ENCODE assay signal across 9 cellular contexts in the genomic region with DNA sequence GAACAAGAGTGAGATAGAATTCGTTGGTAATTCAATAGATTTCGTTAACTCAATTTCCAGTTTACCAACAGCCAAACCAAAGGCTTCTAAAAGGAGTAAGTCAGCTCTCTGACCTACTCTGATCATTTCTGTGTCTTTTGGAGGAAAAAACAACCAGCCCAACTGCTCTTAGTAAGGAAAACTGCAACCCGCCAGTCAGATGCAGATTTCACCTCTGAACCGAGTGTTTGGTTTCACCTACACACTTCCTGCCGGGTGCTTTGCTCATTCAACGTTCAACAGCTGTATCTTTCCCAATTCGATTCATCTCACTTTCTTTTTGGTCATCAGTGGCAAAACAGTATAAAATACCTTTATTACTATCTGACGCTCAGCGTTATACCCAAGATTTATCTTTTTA. TPM values are rescaled to one million over a fixed set of nuclear protein-coding genes. Genes with fewer than 3 reads are reported as not detected.
A peak's percentile ranks its signal among the peaks of the same experiment; 100 is the strongest.
DNase-seq lines count a peak whose midpoint lies in the region; ATAC-seq lines count a peak whose summit lies in the region.
"Had no signal": no experiment of that assay in that cellular context is flagged by ENCODE, and none has a peak within 500 bp of the region (broad histone marks: within the 10 kb centered on the region; RNA-seq: fewer than 3 reads in every experiment).

No MANE protein-coding gene starts in this region.

- peak overlapping the region; percentile 95 for H3K27ac Mint-ChIP-seq in activated naive CD8-positive, alpha-beta T cell treated with anti-CD3 and anti-CD28 coated beads, Interleukin-2, amount 10 ng/mL, durations not matched to agents 7 days and 5 days
- H3K27ac Mint-ChIP-seq in stimulated activated naive CD8-positive, alpha-beta T cell treated with anti-CD3 and anti-CD28 coated beads, Interleukin-15, Interleukin-2, amounts not matched to agents 100 ng/mL and 50 ng/mL, for 24 hours: peak overlapping the region; percentile 99

- intact Hi-C loops in head of caudate nucleus (cut with DNase I): no loop called here

- H3K36me3 Mint-ChIP-seq in activated naive CD8-positive, alpha-beta T cell treated with anti-CD3 and anti-CD28 coated beads, Interleukin-2, amount 10 ng/mL, durations not matched to agents 7 days and 5 days: peaks cover 6% of the 10 kb centered on the region
- H3K36me3 Mint-ChIP-seq in stimulated activated naive CD8-positive, alpha-beta T cell treated with anti-CD3 and anti-CD28 coated beads, Interleukin-15, Interleukin-2, amounts not matched to agents 100 ng/mL and 50 ng/mL, for 24 hours (ENCODE audit: low read depth): no peaks in the 10 kb centered on the region

- H3K4me1 Mint-ChIP-seq in activated naive CD8-positive, alpha-beta T cell treated with anti-CD3 and anti-CD28 coated beads, Interleukin-2, amount 10 ng/mL, durations not matched to agents 7 days and 5 days: peaks cover 32% of the 10 kb centered on the region
- H3K4me1 Mint-ChIP-seq in stimulated activated naive CD8-positive, alpha-beta T cell treated with anti-CD3 and anti-CD28 coated beads, Interleukin-15, Interleukin-2, amounts not matched to agents 100 ng/mL and 50 ng/mL, for 24 hours (ENCODE audit: low read depth): peaks cover 75% of the 10 kb centered on the region

- DNase-seq in activated CD4-positive, alpha-beta T cell treated with anti-CD3 and anti-CD28 coated beads for 1 hour: peak; percentile 16
- no peak for DNase-seq in activated CD4-positive, alpha-beta T cell treated with anti-CD3 and anti-CD28 coated beads, Interleukin-2, amount 50 U/mL, for 1 hour
- DNase-seq in activated naive CD8-positive, alpha-beta T cell treated with anti-CD3 and anti-CD28 coated beads, Interleukin-2, amount 10 ng/mL, durations not matched to agents 7 days and 5 days: no peak
- no peak for DNase-seq in head of caudate nucleus
- DNase-seq in NCI-H2029 treated with DMSO at 0.1 percent for 48 hours (lab: John Stamatoyannopoulos, UW): no peak

- peak overlapping the region; percentile 79 for H3K4me3 Mint-ChIP-seq in activated naive CD8-positive, alpha-beta T cell treated with anti-CD3 and anti-CD28 coated beads, Interleukin-2, amount 10 ng/mL, durations not matched to agents 7 days and 5 days
- peak overlapping the region; percentile 76 for H3K4me3 Mint-ChIP-seq in stimulated activated naive CD8-positive, alpha-beta T cell treated with anti-CD3 and anti-CD28 coated beads, Interleukin-15, Interleukin-2, amounts not matched to agents 100 ng/mL and 50 ng/mL, for 24 hours

- POLR2A ChIA-PET in activated naive CD8-positive, alpha-beta T cell treated with anti-CD3 and anti-CD28 coated beads, Interleukin-2, amount 10 ng/mL, durations not matched to agents 7 days and 5 days (lab: Charles Lee): interaction anchor here (0.9 to 8.1 kb wide), 12 partner anchors 11 to 92 kb away, joined by 3 to 107 read pairs (median 10); a partner anchor contains a TSS

- H3K9me3 Mint-ChIP-seq in activated naive CD8-positive, alpha-beta T cell treated with anti-CD3 and anti-CD28 coated beads, Interleukin-2, amount 10 ng/mL, durations not matched to agents 7 days and 5 days: no peaks in the 10 kb centered on the region
- H3K9me3 Mint-ChIP-seq in stimulated activated naive CD8-positive, alpha-beta T cell treated with anti-CD3 and anti-CD28 coated beads, Interleukin-15, Interleukin-2, amounts not matched to agents 100 ng/mL and 50 ng/mL, for 24 hours: no peaks in the 10 kb centered on the region

- H3K27me3 Mint-ChIP-seq in activated naive CD8-positive, alpha-beta T cell treated with anti-CD3 and anti-CD28 coated beads, Interleukin-2, amount 10 ng/mL, durations not matched to agents 7 days and 5 days: no peaks in the 10 kb centered on the region
- H3K27me3 Mint-ChIP-seq in stimulated activated naive CD8-positive, alpha-beta T cell treated with anti-CD3 and anti-CD28 coated beads, Interleukin-15, Interleukin-2, amounts not matched to agents 100 ng/mL and 50 ng/mL, for 24 hours: no peaks in the 10 kb centered on the region

- ATAC-seq in HG03565 (IDR thresholded peaks at IDR 0.05; ENCODE audit: unreplicated experiment) (peak; percentile 38), HG02840 (IDR thresholded peaks at IDR 0.05; ENCODE audit: low FRiP score, unreplicated experiment) (no peak)
- peak; percentile 61 for ATAC-seq in activated naive CD8-positive, alpha-beta T cell treated with anti-CD3 and anti-CD28 coated beads, Interleukin-2, amount 10 ng/mL, durations not matched to agents 7 days and 5 days (ENCODE audit: low read depth)
- ATAC-seq: pancreas had no signal

RNA-seq across cellular contexts. Expression of a gene that starts 24.5 kb away (rescaled TPM):
- 1,000 to 10,000 TPM; 8,001 to 8,464 TPM for total RNA-seq in activated naive CD8-positive, alpha-beta T cell treated with anti-CD3 and anti-CD28 coated beads, Interleukin-2, amount 10 ng/mL, durations not matched to agents 7 days and 5 days

RNA-seq across cellular contexts. Expression of a gene that starts 45.0 kb away (rescaled TPM):
- total RNA-seq in activated naive CD8-positive, alpha-beta T cell treated with anti-CD3 and anti-CD28 coated beads, Interleukin-2, amount 10 ng/mL, durations not matched to agents 7 days and 5 days: not detected
- total RNA-seq: pancreas had no signal
